Comparison of ENCODE assay signal across 25 cellular contexts in the genomic region with DNA sequence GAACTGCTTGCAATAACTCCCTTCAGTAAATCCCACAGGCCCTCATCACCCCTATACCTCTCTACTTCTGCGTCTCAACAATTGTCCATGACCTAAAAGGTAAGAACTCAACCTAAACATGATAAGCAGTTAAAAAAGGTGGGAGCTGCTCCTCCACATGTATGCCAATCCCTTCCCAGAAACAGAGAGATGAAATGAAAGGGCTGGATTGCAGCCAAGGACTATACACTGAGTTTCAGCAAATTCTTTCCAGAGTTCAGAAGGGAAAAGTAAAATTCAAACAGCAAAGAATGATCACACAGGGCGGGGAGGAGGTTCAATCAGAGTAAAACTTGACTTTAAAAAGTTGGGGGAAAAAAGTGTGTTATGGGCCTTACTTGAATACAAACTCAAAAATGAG. TPM values are rescaled to one million over a fixed set of nuclear protein-coding genes. Genes with fewer than 3 reads are reported as not detected.
DNase-seq lines count a peak whose midpoint lies in the region; ATAC-seq and TF ChIP-seq lines count a peak whose summit lies in the region.
"Had no signal": no experiment of that assay in that cellular context is flagged by ENCODE, and none has a peak within 500 bp of the region (broad histone marks: within the 10 kb centered on the region; RNA-seq: fewer than 3 reads in every experiment).

No MANE protein-coding gene starts in this region.

- WGBS in H9 (ENCODE audit: extremely low coverage, insufficient read length, low lambda C conversion rate) = no CpG with 5 or more reads among the region's 2 CpGs

- intact Hi-C loops in sciatic nerve (cut with DNase I) = no loop called here
- intact Hi-C loops in activated naive CD4-positive, alpha-beta T cell treated with anti-CD3 and anti-CD28 coated beads for 36 hours (cut with micrococcal nuclease) = no loop called here

- H3K36me3 Mint-ChIP-seq in H9 (ENCODE audit: insufficient read depth in 1 of 3, low read depth in 3 of 3) = 0 out of 7 replicates have a peak, but pooled peaks cover 0 to 1% (median 0%) of the 10 kb centered on the region in 3 experiments
- H3K36me3 Mint-ChIP-seq in activated naive CD4-positive, alpha-beta T cell treated with anti-CD3 and anti-CD28 coated beads for 36 hours (ENCODE audit: low read depth) = no peaks in the 10 kb centered on the region
- H3K36me3 Mint-ChIP-seq in type B pancreatic cell = no peaks in the 10 kb centered on the region
- H3K36me3 Mint-ChIP-seq: CD8-positive, alpha-beta memory T cell had no signal

- H2BK120ac ChIP-seq in H9 (ENCODE audit: low read depth, low read length, poor library complexity, severe bottlenecking) = no peak overlapping the region

- 0 out of 2 replicates have a peak, but pooled peaks cover 2% of the 10 kb centered on the region for H3K79me2 ChIP-seq in H9 (ENCODE audit: insufficient read depth, low read length)
- H3K79me2 ChIP-seq in parathyroid adenoma = peaks cover 13% of the 10 kb centered on the region

- H3K18ac ChIP-seq in H9 (ENCODE audit: insufficient read length, low read depth, low read length) = no peak overlapping the region

- H3K79me1 ChIP-seq in H9 (ENCODE audit: insufficient read depth, low read depth, low read length, poor library complexity, severe bottlenecking) = peaks cover 3% of the 10 kb centered on the region

- no peak overlapping the region for H3K4me3 Mint-ChIP-seq in H9
- H3K4me3 Mint-ChIP-seq in activated naive CD4-positive, alpha-beta T cell treated with anti-CD3 and anti-CD28 coated beads for 36 hours = no peak overlapping the region
- H3K4me3 Mint-ChIP-seq in type B pancreatic cell = no peak overlapping the region
- H3K4me3 Mint-ChIP-seq: activated CD4-positive, alpha-beta T cell treated with anti-CD3 and anti-CD28 coated beads, Interleukin-2, amount 10 ng/mL, durations not matched to agents 7 days and 5 days; CD8-positive, alpha-beta memory T cell; nephron progenitor cell had no signal

- H2AK5ac ChIP-seq in H9 (ENCODE audit: insufficient read length, low read length) = peak overlapping the region; percentile 18

- CTCF ChIA-PET in activated naive CD4-positive, alpha-beta T cell treated with anti-CD3 and anti-CD28 coated beads for 36 hours (lab: Charles Lee) = no interaction called here

- H3K27me3 ChIP-seq in H9 (ENCODE audit: insufficient read depth, low read length) (no peaks in the 10 kb centered on the region), SJSA1 (replicated peaks) (no peaks in the 10 kb centered on the region), parathyroid adenoma (ENCODE audit: control insufficient read depth, insufficient read depth, low read length) (no peaks in the 10 kb centered on the region)
- H3K27me3 ChIP-seq: adrenal gland, transverse colon had no signal

- H3K4me2 ChIP-seq in H9 (ENCODE audit: insufficient read depth, insufficient read length, low read length) (no peak overlapping the region), parathyroid adenoma (ENCODE audit: low read length) (peak overlapping the region; percentile 16)
- H3K4me2 ChIP-seq: PC-9 had no signal

- H3K4me1 Mint-ChIP-seq in H9 (peaks cover 22 to 23% of the 10 kb centered on the region in 2 experiments), type B pancreatic cell (ENCODE audit: unreplicated experiment) (peaks cover 15% of the 10 kb centered on the region)
- no peaks in the 10 kb centered on the region for H3K4me1 Mint-ChIP-seq in activated naive CD4-positive, alpha-beta T cell treated with anti-CD3 and anti-CD28 coated beads for 36 hours (ENCODE audit: low read depth)
- H3K4me1 Mint-ChIP-seq: activated CD4-positive, alpha-beta T cell treated with anti-CD3 and anti-CD28 coated beads, Interleukin-2, amount 10 ng/mL, durations not matched to agents 7 days and 5 days; CD8-positive, alpha-beta memory T cell had no signal

- H3K4me3 ChIP-seq in SJSA1 = no peak overlapping the region
- H3K4me3 ChIP-seq in fibroblast of mammary gland (ENCODE audit: control insufficient read depth, low read depth, low read length) = no peak overlapping the region
- H3K4me3 ChIP-seq in parathyroid adenoma (ENCODE audit: low read depth, low read length) = no peak overlapping the region
- H3K4me3 ChIP-seq: adrenal gland, PC-9, psoas muscle, transverse colon had no signal

- no peak overlapping the region for H2BK5ac ChIP-seq in H9 (ENCODE audit: insufficient read length, low read length)

- no peaks in the 10 kb centered on the region for H3K9me3 Mint-ChIP-seq in H9
- no peaks in the 10 kb centered on the region for H3K9me3 Mint-ChIP-seq in activated naive CD4-positive, alpha-beta T cell treated with anti-CD3 and anti-CD28 coated beads for 36 hours
- no peaks in the 10 kb centered on the region for H3K9me3 Mint-ChIP-seq in type B pancreatic cell
- H3K9me3 Mint-ChIP-seq: activated CD4-positive, alpha-beta T cell treated with anti-CD3 and anti-CD28 coated beads, Interleukin-2, amount 10 ng/mL, durations not matched to agents 7 days and 5 days; CD8-positive, alpha-beta memory T cell; nephron progenitor cell had no signal

- H2AFZ ChIP-seq in H9 (ENCODE audit: low read length) = no peak overlapping the region
- H2AFZ ChIP-seq in parathyroid adenoma = no peak overlapping the region
- H2AFZ ChIP-seq: PC-9 had no signal

- H3K27ac Mint-ChIP-seq in H9 (peak overlapping the region; percentile 16 to 82 (median 22); a peak in 4 of 7 replicates), type B pancreatic cell (no peak overlapping the region)
- H3K27ac Mint-ChIP-seq in activated naive CD4-positive, alpha-beta T cell treated with anti-CD3 and anti-CD28 coated beads for 36 hours = no peak overlapping the region
- H3K27ac Mint-ChIP-seq: activated CD4-positive, alpha-beta T cell treated with anti-CD3 and anti-CD28 coated beads, Interleukin-2, amount 10 ng/mL, durations not matched to agents 7 days and 5 days; CD8-positive, alpha-beta memory T cell; nephron progenitor cell had no signal

- H3K27me3 Mint-ChIP-seq in H9 (ENCODE audit: low read depth) (no peaks in the 10 kb centered on the region), type B pancreatic cell (no peaks in the 10 kb centered on the region)
- no peaks in the 10 kb centered on the region for H3K27me3 Mint-ChIP-seq in activated naive CD4-positive, alpha-beta T cell treated with anti-CD3 and anti-CD28 coated beads for 36 hours (ENCODE audit: low read depth)
- H3K27me3 Mint-ChIP-seq: activated CD4-positive, alpha-beta T cell treated with anti-CD3 and anti-CD28 coated beads, Interleukin-2, amount 10 ng/mL, durations not matched to agents 7 days and 5 days; CD8-positive, alpha-beta memory T cell had no signal

- H3K4ac ChIP-seq in H9 (ENCODE audit: low read depth, low read length) = no peak overlapping the region

- no peak overlapping the region for H3K9ac ChIP-seq in H9 (ENCODE audit: extremely low read depth, insufficient read length, low read length)
- no peak overlapping the region for H3K9ac ChIP-seq in parathyroid adenoma

- no peaks in the 10 kb centered on the region for H4K20me1 ChIP-seq in H9 (ENCODE audit: control insufficient read depth, insufficient read depth, insufficient read length)

- no peak overlapping the region for H3K14ac ChIP-seq in H9 (ENCODE audit: insufficient read depth, low read length)

- H4K8ac ChIP-seq in H9 (replicated peaks; ENCODE audit: insufficient read length, low read depth, low read length) = no peak overlapping the region

- no peak overlapping the region for H2BK20ac ChIP-seq in H9 (ENCODE audit: low read depth, low read length, poor library complexity, severe bottlenecking)

- H3K36me3 ChIP-seq in SJSA1 = peaks cover 7% of the 10 kb centered on the region; the same call in 1 of the 2 replicates
- no peaks in the 10 kb centered on the region for H3K36me3 ChIP-seq in parathyroid adenoma (ENCODE audit: control insufficient read depth, insufficient read depth, low read length)
- H3K36me3 ChIP-seq: adrenal gland, transverse colon had no signal

- H4K5ac ChIP-seq in H9 (ENCODE audit: insufficient read length, low read depth, low read length) = no peak overlapping the region

- DNase-seq in H9 (no peak), SJSA1 (ENCODE audit: low read depth in 1 of 2, low spot score in 2 of 2) (peak in 1 of 2 experiments; percentile 40), fibroblast of mammary gland (ENCODE audit: low read depth) (peak; percentile 21), sciatic nerve (ENCODE audit: low spot score) (no peak), type B pancreatic cell (ENCODE audit: extremely low spot score, unreplicated experiment) (no peak)
- DNase-seq in activated naive CD4-positive, alpha-beta T cell treated with anti-CD3 and anti-CD28 coated beads for 36 hours = no peak
- DNase-seq in activated CD4-positive, CD25-positive, alpha-beta regulatory T cell treated with anti-CD3 and anti-CD28 coated beads, Interleukin-2, amount 50 U/mL, for 72 hours = no peak
- DNase-seq: activated CD4-positive, alpha-beta T cell treated with anti-CD3 and anti-CD28 coated beads, Interleukin-2, amount 10 ng/mL, durations not matched to agents 7 days and 5 days; activated CD8-positive, alpha-beta memory T cell treated with anti-CD3 and anti-CD28 coated beads, Interleukin-2, amount 50 U/mL, for 48 hours; AML-193; caudate nucleus; CD8-positive, alpha-beta memory T cell; H7; NCI-H774; nephron progenitor cell; PC-9; psoas muscle; SIG-M5; small intestine; stimulated activated CD4-positive, alpha-beta T cell treated with anti-CD3 and anti-CD28 coated beads, Interleukin-2, amount 100 ng/mL, for 48 hours; stimulated activated naive CD8-positive, alpha-beta T cell treated with anti-CD3 and anti-CD28 coated beads, Interleukin-15, Interleukin-2, amounts not matched to agents 100 U/mL and 50 U/mL, for 24 hours; T-helper 1 cell; transverse colon had no signal

- H3K4me1 ChIP-seq in H9 (ENCODE audit: insufficient read depth, low read length) = peaks cover 4% of the 10 kb centered on the region; the same call in 1 of the 2 replicates
- H3K4me1 ChIP-seq in SJSA1 (replicated peaks) = peaks cover 51% of the 10 kb centered on the region
- H3K4me1 ChIP-seq in parathyroid adenoma = peaks cover 13% of the 10 kb centered on the region

- H3T11ph ChIP-seq in H9 (ENCODE audit: low read length) = no peak overlapping the region

- no peak overlapping the region for H2BK15ac ChIP-seq in H9 (ENCODE audit: low read depth, low read length)

- no peaks in the 10 kb centered on the region for H3K9me3 ChIP-seq in H9 (ENCODE audit: control insufficient read depth, low read depth, low read length)
- H3K9me3 ChIP-seq in SJSA1 (replicated peaks) = no peaks in the 10 kb centered on the region
- H3K9me3 ChIP-seq in parathyroid adenoma (ENCODE audit: control insufficient read depth, low read length) = no peaks in the 10 kb centered on the region
- H3K9me3 ChIP-seq: adrenal gland, psoas muscle, transverse colon had no signal

- H4K91ac ChIP-seq in H9 (ENCODE audit: insufficient read length, low read depth, low read length) = no peak overlapping the region

- ATAC-seq in sciatic nerve = no peak
- ATAC-seq: psoas muscle; stimulated activated naive CD8-positive, alpha-beta T cell treated with anti-CD3 and anti-CD28 coated beads, Interleukin-15, Interleukin-2, amounts not matched to agents 100 U/mL and 50 U/mL, for 24 hours had no signal

- no peaks in the 10 kb centered on the region for H3K23me2 ChIP-seq in H9 (ENCODE audit: insufficient read length, low read depth, low read length, poor library complexity, severe bottlenecking)

- no peak overlapping the region for H2BK12ac ChIP-seq in H9 (ENCODE audit: insufficient read length, low read depth, low read length)

- H3K23ac ChIP-seq in H9 (ENCODE audit: insufficient read length, low read depth, low read length) = no peak overlapping the region

- H3K56ac ChIP-seq in H9 (ENCODE audit: insufficient read length, low read depth, low read length) = no peak overlapping the region

- no peak overlapping the region for H3K27ac ChIP-seq in H9 (ENCODE audit: insufficient read length, low read depth, low read length)
- peak overlapping the region; percentile 89 for H3K27ac ChIP-seq in SJSA1
- H3K27ac ChIP-seq in parathyroid adenoma = no peak overlapping the region
- H3K27ac ChIP-seq: adrenal gland, PC-9, psoas muscle, transverse colon had no signal

- no peak for TF ChIP-seq CTCF in H9 (conservative IDR thresholded peaks at IDR 0.05)
- TF ChIP-seq CTCF in fibroblast of mammary gland (conservative IDR thresholded peaks at IDR 0.05; ENCODE audit: control insufficient read depth, insufficient read depth, low read depth, low read length) = no peak
- no peak for TF ChIP-seq CTCF in parathyroid adenoma (IDR thresholded peaks at IDR 0.05)
- TF ChIP-seq CTCF in type B pancreatic cell (conservative IDR thresholded peaks at IDR 0.05) = no peak

RNA-seq across cellular contexts. Expression of gene PLOD2, which starts 27.5 kb away (rescaled TPM):
- total RNA-seq in H9 (2021) = 17.9 and 19.3 TPM in 2 replicates
- total RNA-seq in SJSA1 (2014; rRNA removed; shearing (Covaris generic)) = 109 and 129 TPM in 2 replicates
- total RNA-seq in sciatic nerve = 37.2 TPM
- under 1 TPM; 0.22 to 0.45 TPM for total RNA-seq in activated naive CD4-positive, alpha-beta T cell treated with anti-CD3 and anti-CD28 coated beads for 36 hours
- 24.7 and 35.0 TPM in 2 replicates for total RNA-seq in type B pancreatic cell (ENCODE audit: low replicate concordance)

Comparison
In these comparisons a context has a peak if more than half of its experiments do, and no peak if none do; other contexts are left out.
1. H3K27ac Mint-ChIP-seq: peak in H9 (3 of 3); none in activated naive CD4-positive, alpha-beta T cell treated with anti-CD3 and anti-CD28 coated beads for 36 hours (single experiment) and type B pancreatic cell (single experiment).
2. RNA of gene PLOD2, which starts 27.5 kb away (total RNA-seq): 109 to 129 TPM in SJSA1, 37.2 TPM in sciatic nerve (single experiment), 24.7 to 35.0 TPM in type B pancreatic cell and 17.9 to 19.3 TPM in H9; 0.22 to 0.45 TPM in activated naive CD4-positive, alpha-beta T cell treated with anti-CD3 and anti-CD28 coated beads for 36 hours; every median in the first group is over 10 times any median in the second.